9 cellular contexts compared by ENCODE assay signal in the genomic region with DNA sequence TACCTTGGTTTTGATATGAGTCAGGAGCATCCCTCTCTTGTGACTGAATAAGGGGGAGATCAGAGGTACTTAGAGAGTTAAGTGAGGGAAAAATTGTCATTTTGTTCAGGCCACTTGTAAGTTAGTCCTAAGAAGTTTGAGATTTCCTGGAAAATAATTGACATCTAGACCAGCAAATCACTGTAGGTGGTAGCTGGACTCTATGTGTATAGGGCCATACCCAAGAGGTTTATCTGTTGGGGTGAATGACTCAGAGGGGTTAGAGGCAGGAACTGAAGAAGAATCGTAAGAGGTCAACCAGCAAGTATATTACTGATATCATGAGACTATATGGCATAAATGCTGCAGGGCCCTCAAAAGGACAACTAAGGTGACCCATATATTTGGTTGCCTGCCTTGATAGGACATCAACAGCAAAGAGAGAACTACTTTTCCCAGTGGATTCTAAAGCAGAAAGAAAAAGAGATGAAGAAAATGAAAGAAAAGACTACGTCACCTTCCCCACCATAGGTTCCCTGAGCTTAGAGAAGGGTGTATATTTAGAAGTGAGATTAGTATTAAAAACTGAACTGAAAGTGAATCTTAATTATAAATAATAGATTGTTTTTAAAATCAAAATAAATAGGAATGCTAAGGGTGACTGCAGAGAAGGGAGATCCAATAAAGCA. TPM values are rescaled to one million over a fixed set of nuclear protein-coding genes. Genes with fewer than 3 reads are reported as not detected.
DNase-seq lines count a peak whose midpoint lies in the region; ATAC-seq, FAIRE-seq and TF ChIP-seq lines count a peak whose summit lies in the region.
"Had no signal": no experiment of that assay in that cellular context is flagged by ENCODE, and none has a peak within 500 bp of the region (broad histone marks: within the 10 kb centered on the region; RNA-seq: fewer than 3 reads in every experiment).

No MANE protein-coding gene starts in this region.

- H3K36me3 ChIP-seq in astrocyte (ENCODE audit: insufficient read depth, low read length) = no peaks in the 10 kb centered on the region
- no peaks in the 10 kb centered on the region for H3K36me3 ChIP-seq in Caco-2 (ENCODE audit: control insufficient read depth, insufficient read depth, low read length)
- H3K36me3 ChIP-seq in Karpas-422 (ENCODE audit: insufficient read depth, low read length) = no peaks in the 10 kb centered on the region

- no peak for DNase-seq in GM18507 (ENCODE audit: extremely low spot score, insufficient read length, low read depth)
- peak; percentile 16 for DNase-seq in astrocyte (ENCODE audit: low read depth)
- DNase-seq in Caco-2 = no peak
- no peak for DNase-seq in cerebellar nuclear complex (lab: John Stamatoyannopoulos, UW)
- no peak for DNase-seq in NCI-H1417 (lab: John Stamatoyannopoulos, UW)
- no peak for DNase-seq in Karpas-422
- DNase-seq: DND-41 had no signal

- no TSS peak for BruUV-seq in Caco-2 (replicated peaks; lab: Mats Ljungman, UMichigan)

- no peak overlapping the region for H3K9ac ChIP-seq in astrocyte (ENCODE audit: low read length)
- H3K9ac ChIP-seq in Karpas-422 (ENCODE audit: low read length) = no peak overlapping the region

- H3K27me3 Mint-ChIP-seq in astrocyte (ENCODE audit: low read depth, unreplicated experiment) = no peaks in the 10 kb centered on the region
- H3K27me3 Mint-ChIP-seq in Caco-2 (ENCODE audit: insufficient read depth, unreplicated experiment) = no peaks in the 10 kb centered on the region

- H3K4me3 ChIP-seq in astrocyte (ENCODE audit: insufficient read depth, low read depth, low read length) = no peak overlapping the region
- H3K4me3 ChIP-seq in Caco-2 (ENCODE audit: low read depth, low read length) = no peak overlapping the region
- no peak overlapping the region for H3K4me3 ChIP-seq in Karpas-422 (ENCODE audit: low read length)

- H3K9me3 Mint-ChIP-seq in astrocyte (ENCODE audit: unreplicated experiment) (no peaks in the 10 kb centered on the region), Caco-2 (ENCODE audit: unreplicated experiment) (no peaks in the 10 kb centered on the region)

- POLR2A ChIA-PET in Caco-2 (lab: Charles Lee) = no interaction called here

- H2AFZ ChIP-seq in astrocyte (ENCODE audit: low read depth, low read length) (no peak overlapping the region), Karpas-422 (ENCODE audit: low read length) (no peak overlapping the region)

- H3K27ac Mint-ChIP-seq in astrocyte (ENCODE audit: unreplicated experiment) (no peak overlapping the region), Caco-2 (ENCODE audit: unreplicated experiment) (no peak overlapping the region)

- ATAC-seq in GM21390 (IDR thresholded peaks at IDR 0.05; ENCODE audit: unreplicated experiment) (peak; percentile 83), HG03135 (IDR thresholded peaks at IDR 0.05; ENCODE audit: unreplicated experiment) (peak; percentile 82)

- FAIRE-seq in GM18507 (lab: Jason Lieb, UNC) (peak; percentile 63), astrocyte (lab: Jason Lieb, UNC) (no peak)

- peaks cover 2% of the 10 kb centered on the region for H3K36me3 Mint-ChIP-seq in astrocyte (ENCODE audit: low read depth, unreplicated experiment)
- no peaks in the 10 kb centered on the region for H3K36me3 Mint-ChIP-seq in Caco-2 (ENCODE audit: insufficient read depth, unreplicated experiment)

- H3K9me3 ChIP-seq in astrocyte (ENCODE audit: insufficient read depth, low read depth, low read length) = no peaks in the 10 kb centered on the region
- H3K9me3 ChIP-seq in Caco-2 = no peaks in the 10 kb centered on the region
- H3K9me3 ChIP-seq in Karpas-422 (ENCODE audit: low read length) = no peaks in the 10 kb centered on the region

- no peak for TF ChIP-seq CTCF in astrocyte (IDR thresholded peaks at IDR 0.05; ENCODE audit: insufficient read depth, low read depth, low read length)
- TF ChIP-seq CTCF in Caco-2 (IDR thresholded peaks at IDR 0.05; ENCODE audit: insufficient read depth in 1 of 2, low read depth in 1 of 2, low read length in 1 of 2, severe bottlenecking in 1 of 2, unreplicated experiment in 1 of 2) = no peak

- 0 out of 2 replicates have a peak, but pooled peaks cover 3% of the 10 kb centered on the region for H3K9me2 ChIP-seq in Karpas-422 (replicated peaks; ENCODE audit: insufficient read depth, low read length)

- H3K27ac ChIP-seq in astrocyte (ENCODE audit: low read depth, low read length) = peak overlapping the region; percentile 34
- no peak overlapping the region for H3K27ac ChIP-seq in Karpas-422 (ENCODE audit: low read length)

- H3K79me2 ChIP-seq in astrocyte (ENCODE audit: insufficient read depth, low read length) (no peaks in the 10 kb centered on the region), Karpas-422 (ENCODE audit: low read length) (no peaks in the 10 kb centered on the region)

- peaks cover 20% of the 10 kb centered on the region for H3K4me1 ChIP-seq in astrocyte (ENCODE audit: insufficient read depth, low read length)
- no peaks in the 10 kb centered on the region for H3K4me1 ChIP-seq in Caco-2
- H3K4me1 ChIP-seq in Karpas-422 (ENCODE audit: low read length) = peaks cover 4% of the 10 kb centered on the region

- H4K20me1 ChIP-seq in astrocyte (ENCODE audit: insufficient read depth, low read length) (no peaks in the 10 kb centered on the region), Karpas-422 (ENCODE audit: insufficient read depth, low read depth, low read length) (no peaks in the 10 kb centered on the region)

- H3K27me3 ChIP-seq in astrocyte (ENCODE audit: insufficient read depth, low read length) (no peaks in the 10 kb centered on the region), Caco-2 (replicated peaks; ENCODE audit: control insufficient read depth, insufficient read depth, low read length) (no peaks in the 10 kb centered on the region), Karpas-422 (ENCODE audit: low read length) (no peaks in the 10 kb centered on the region)

- no peak overlapping the region for H3K4me3 Mint-ChIP-seq in astrocyte (ENCODE audit: unreplicated experiment)
- no peak overlapping the region for H3K4me3 Mint-ChIP-seq in Caco-2 (ENCODE audit: unreplicated experiment)

- no peak overlapping the region for H3K4me2 ChIP-seq in astrocyte (ENCODE audit: low read length)
- no peak overlapping the region for H3K4me2 ChIP-seq in Karpas-422 (ENCODE audit: low read depth, low read length, poor library complexity, severe bottlenecking)

- intact Hi-C loops in Caco-2 (cut with micrococcal nuclease; ENCODE audit: unreplicated experiment) = no loop called here

- CTCF ChIA-PET in Caco-2 (lab: Charles Lee) = no interaction called here

- H3K4me1 Mint-ChIP-seq in astrocyte (ENCODE audit: low read depth, unreplicated experiment) (peaks cover 8% of the 10 kb centered on the region), Caco-2 (ENCODE audit: low read depth, unreplicated experiment) (no peaks in the 10 kb centered on the region)

RNA-seq across cellular contexts. Expression of a gene that starts 8.0 kb away (rescaled TPM):
- 11.3 and 12.7 TPM in 2 replicates for total RNA-seq in astrocyte
- 8.1 and 9.1 TPM in 2 replicates for total RNA-seq in Caco-2 (2022)
- total RNA-seq in Karpas-422 (2014; rRNA removed; shearing (Covaris generic); ENCODE audit: low replicate concordance) = 18.1 and 26.0 TPM in 2 replicates

RNA-seq across cellular contexts. Expression of a gene that starts 53.9 kb away (rescaled TPM):
- total RNA-seq in astrocyte (1.7 and 2.1 TPM in 2 replicates), Caco-2 (2022) (0.16 and 0.25 TPM in 2 replicates)
- 5.3 and 10.8 TPM in 2 replicates for total RNA-seq in Karpas-422 (2014; rRNA removed; shearing (Covaris generic); ENCODE audit: low replicate concordance)
